In the genomic region with DNA sequence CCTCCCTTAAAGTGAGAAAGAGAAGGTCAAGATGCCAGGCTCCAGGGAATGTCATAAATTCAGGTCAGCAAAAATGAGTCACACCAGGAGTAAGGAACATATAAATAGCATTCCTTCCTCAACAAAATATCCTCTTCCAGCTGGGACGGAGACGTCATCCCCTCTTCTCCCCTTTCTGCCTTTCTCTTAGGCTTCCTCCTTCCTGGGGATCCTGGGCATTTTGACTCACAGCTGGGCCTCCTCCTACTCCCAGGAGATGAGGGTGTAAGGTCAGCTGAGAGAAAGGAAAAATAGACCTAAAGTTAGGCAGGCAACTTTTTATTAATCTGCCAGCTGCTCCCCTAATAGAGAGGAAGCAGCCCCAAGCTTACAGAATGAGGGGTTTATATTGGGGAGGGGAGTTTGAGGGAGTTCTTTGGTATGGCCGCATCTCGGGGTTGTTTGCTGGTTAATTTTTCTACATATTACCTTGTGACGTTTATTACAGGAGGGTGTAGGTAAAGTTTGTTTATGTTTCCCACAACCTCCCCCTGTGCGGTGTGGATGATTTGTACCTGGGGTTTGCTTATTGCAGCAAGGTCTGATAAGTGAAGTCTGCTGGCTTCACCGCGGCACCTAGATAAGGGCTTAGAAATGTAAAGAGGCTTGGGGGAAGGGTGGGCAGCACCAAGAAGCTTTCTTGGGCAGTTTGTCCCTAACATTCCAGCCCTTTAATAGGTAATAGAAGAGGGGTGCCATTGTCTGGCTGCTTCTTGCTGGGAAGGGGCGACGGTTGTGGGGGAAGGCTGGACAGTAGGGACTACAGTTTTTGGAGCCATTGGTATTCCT, we compare ENCODE assay signal across 1 cellular context.
TF ChIP-seq lines count a peak whose summit lies in the region.

No MANE protein-coding gene starts in this region.

TF ChIP-seq in HepG2, 621 proteins besides CTCF, POLR2A, EP300 and RAD21 (continues in another document):
- no peak for TF ChIP-seq NCOA5 (CRISPR knock-in tag; IDR thresholded peaks at IDR 0.05)
- TF ChIP-seq CBFB (CRISPR knock-in tag; IDR thresholded peaks at IDR 0.05), result no peak
- peak; percentile 71; the same call in 1 of the 2 replicates for TF ChIP-seq ZNF510 (CRISPR knock-in tag; IDR thresholded peaks at IDR 0.05; ENCODE audit: low read depth)
- no peak for TF ChIP-seq GATA4 (IDR thresholded peaks at IDR 0.05; ENCODE audit: borderline replicate concordance, low read depth)
- TF ChIP-seq ZNF337 (CRISPR knock-in tag; IDR thresholded peaks at IDR 0.05; ENCODE audit: borderline replicate concordance, low read depth), result no peak
- no peak for TF ChIP-seq ZNF329 (CRISPR knock-in tag; IDR thresholded peaks at IDR 0.05; ENCODE audit: low read depth)
- TF ChIP-seq, protein P1, sequence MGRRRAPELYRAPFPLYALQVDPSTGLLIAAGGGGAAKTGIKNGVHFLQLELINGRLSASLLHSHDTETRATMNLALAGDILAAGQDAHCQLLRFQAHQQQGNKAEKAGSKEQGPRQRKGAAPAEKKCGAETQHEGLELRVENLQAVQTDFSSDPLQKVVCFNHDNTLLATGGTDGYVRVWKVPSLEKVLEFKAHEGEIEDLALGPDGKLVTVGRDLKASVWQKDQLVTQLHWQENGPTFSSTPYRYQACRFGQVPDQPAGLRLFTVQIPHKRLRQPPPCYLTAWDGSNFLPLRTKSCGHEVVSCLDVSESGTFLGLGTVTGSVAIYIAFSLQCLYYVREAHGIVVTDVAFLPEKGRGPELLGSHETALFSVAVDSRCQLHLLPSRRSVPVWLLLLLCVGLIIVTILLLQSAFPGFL (CRISPR knock-in tag; IDR thresholded peaks at IDR 0.05), result no peak
- TF ChIP-seq ARNTL (CRISPR knock-in tag; IDR thresholded peaks at IDR 0.05), result peak; percentile 55; the same call in 1 of the 2 replicates
- TF ChIP-seq TIGD3 (CRISPR knock-in tag; IDR thresholded peaks at IDR 0.05; ENCODE audit: borderline replicate concordance), result peak; percentile 57; the same call in 1 of the 2 replicates
- TF ChIP-seq ZNF574 (CRISPR knock-in tag; IDR thresholded peaks at IDR 0.05), result no peak; the same call in 1 of the 2 replicates
- TF ChIP-seq ZBTB33 (CRISPR knock-in tag; IDR thresholded peaks at IDR 0.05), result no peak
- TF ChIP-seq TOPORS (CRISPR knock-in tag; IDR thresholded peaks at IDR 0.05), result no peak
- TF ChIP-seq ZFX (CRISPR knock-in tag; IDR thresholded peaks at IDR 0.05; ENCODE audit: low read depth), result peak; percentile 50
- peak; percentile 50 for TF ChIP-seq SAP130 (CRISPR knock-in tag; IDR thresholded peaks at IDR 0.05; ENCODE audit: low read depth)
- no peak for TF ChIP-seq PAWR (CRISPR knock-in tag; IDR thresholded peaks at IDR 0.05; ENCODE audit: borderline replicate concordance)
- TF ChIP-seq ZNF44 (CRISPR knock-in tag; IDR thresholded peaks at IDR 0.05), result 0 out of 2 replicates have a peak, but pooled peaks have one; percentile 53
- no peak; the same call in 1 of the 2 replicates for TF ChIP-seq ZNF33B (CRISPR knock-in tag; IDR thresholded peaks at IDR 0.05)
- no peak for TF ChIP-seq SRSF1 (optimal IDR thresholded peaks at IDR 0.05; ENCODE audit: low read depth, low read length)
- TF ChIP-seq ZSCAN31 (CRISPR knock-in tag; IDR thresholded peaks at IDR 0.05; ENCODE audit: low read depth), result 0 out of 2 replicates have a peak, but pooled peaks have one; percentile 1
- TF ChIP-seq TBP (CRISPR knock-in tag; IDR thresholded peaks at IDR 0.05), result no peak
- no peak for TF ChIP-seq MLXIP (CRISPR knock-in tag; IDR thresholded peaks at IDR 0.05; ENCODE audit: borderline replicate concordance)
- no peak for TF ChIP-seq ZNF121 (CRISPR knock-in tag; IDR thresholded peaks at IDR 0.05)
- TF ChIP-seq, protein P2, sequence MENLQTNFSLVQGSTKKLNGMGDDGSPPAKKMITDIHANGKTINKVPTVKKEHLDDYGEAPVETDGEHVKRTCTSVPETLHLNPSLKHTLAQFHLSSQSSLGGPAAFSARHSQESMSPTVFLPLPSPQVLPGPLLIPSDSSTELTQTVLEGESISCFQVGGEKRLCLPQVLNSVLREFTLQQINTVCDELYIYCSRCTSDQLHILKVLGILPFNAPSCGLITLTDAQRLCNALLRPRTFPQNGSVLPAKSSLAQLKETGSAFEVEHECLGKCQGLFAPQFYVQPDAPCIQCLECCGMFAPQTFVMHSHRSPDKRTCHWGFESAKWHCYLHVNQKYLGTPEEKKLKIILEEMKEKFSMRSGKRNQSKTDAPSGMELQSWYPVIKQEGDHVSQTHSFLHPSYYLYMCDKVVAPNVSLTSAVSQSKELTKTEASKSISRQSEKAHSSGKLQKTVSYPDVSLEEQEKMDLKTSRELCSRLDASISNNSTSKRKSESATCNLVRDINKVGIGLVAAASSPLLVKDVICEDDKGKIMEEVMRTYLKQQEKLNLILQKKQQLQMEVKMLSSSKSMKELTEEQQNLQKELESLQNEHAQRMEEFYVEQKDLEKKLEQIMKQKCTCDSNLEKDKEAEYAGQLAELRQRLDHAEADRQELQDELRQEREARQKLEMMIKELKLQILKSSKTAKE (CRISPR knock-in tag; IDR thresholded peaks at IDR 0.05; ENCODE audit: borderline replicate concordance), result peak; percentile 57; the same call in 1 of the 2 replicates
- 0 out of 2 replicates have a peak, but pooled peaks have one; percentile 32 for TF ChIP-seq GZF1 (CRISPR knock-in tag; IDR thresholded peaks at IDR 0.05)
- 0 out of 2 replicates have a peak, but pooled peaks have one; percentile 0 for TF ChIP-seq ZNF567 (CRISPR knock-in tag; IDR thresholded peaks at IDR 0.05; ENCODE audit: borderline replicate concordance)
- TF ChIP-seq ZNF816 (CRISPR knock-in tag; IDR thresholded peaks at IDR 0.05; ENCODE audit: borderline replicate concordance), result peak; percentile 9; the same call in 1 of the 2 replicates
- no peak for TF ChIP-seq MXD3 (CRISPR knock-in tag; IDR thresholded peaks at IDR 0.05)
- TF ChIP-seq TARDBP (CRISPR knock-in tag; IDR thresholded peaks at IDR 0.05), result peak; percentile 54; the same call in 1 of the 2 replicates
- no peak for TF ChIP-seq MIER3 (CRISPR knock-in tag; IDR thresholded peaks at IDR 0.05; ENCODE audit: borderline replicate concordance)
- TF ChIP-seq JUN (CRISPR knock-in tag; IDR thresholded peaks at IDR 0.05), result no peak
- no peak for TF ChIP-seq KMT2B (CRISPR knock-in tag; IDR thresholded peaks at IDR 0.05)
- 0 out of 2 replicates have a peak, but pooled peaks have one; percentile 18 for TF ChIP-seq ZNF230 (CRISPR knock-in tag; IDR thresholded peaks at IDR 0.05)
- TF ChIP-seq FOXP1 (IDR thresholded peaks at IDR 0.05), result no peak
- peak; percentile 62; the same call in 1 of the 2 replicates for TF ChIP-seq FOXP1 (CRISPR knock-in tag; IDR thresholded peaks at IDR 0.05)
- no peak for TF ChIP-seq CSRNP1 (CRISPR knock-in tag; IDR thresholded peaks at IDR 0.05)
- TF ChIP-seq, protein P3, sequence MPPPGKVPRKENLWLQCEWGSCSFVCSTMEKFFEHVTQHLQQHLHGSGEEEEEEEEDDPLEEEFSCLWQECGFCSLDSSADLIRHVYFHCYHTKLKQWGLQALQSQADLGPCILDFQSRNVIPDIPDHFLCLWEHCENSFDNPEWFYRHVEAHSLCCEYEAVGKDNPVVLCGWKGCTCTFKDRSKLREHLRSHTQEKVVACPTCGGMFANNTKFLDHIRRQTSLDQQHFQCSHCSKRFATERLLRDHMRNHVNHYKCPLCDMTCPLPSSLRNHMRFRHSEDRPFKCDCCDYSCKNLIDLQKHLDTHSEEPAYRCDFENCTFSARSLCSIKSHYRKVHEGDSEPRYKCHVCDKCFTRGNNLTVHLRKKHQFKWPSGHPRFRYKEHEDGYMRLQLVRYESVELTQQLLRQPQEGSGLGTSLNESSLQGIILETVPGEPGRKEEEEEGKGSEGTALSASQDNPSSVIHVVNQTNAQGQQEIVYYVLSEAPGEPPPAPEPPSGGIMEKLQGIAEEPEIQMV (CRISPR knock-in tag; IDR thresholded peaks at IDR 0.05; ENCODE audit: low read depth), result peak; percentile 56; the same call in 1 of the 2 replicates
- no peak for TF ChIP-seq PCBP1 (IDR thresholded peaks at IDR 0.05; ENCODE audit: borderline replicate concordance, low read depth, low read length)
- TF ChIP-seq ZNF605 (CRISPR knock-in tag; IDR thresholded peaks at IDR 0.05), result no peak
- TF ChIP-seq NR2C2 (CRISPR knock-in tag; IDR thresholded peaks at IDR 0.05; ENCODE audit: borderline replicate concordance), result 0 out of 2 replicates have a peak, but pooled peaks have one; percentile 12
- no peak for TF ChIP-seq ZNF557 (CRISPR knock-in tag; IDR thresholded peaks at IDR 0.05)
